In the genomic region with DNA sequence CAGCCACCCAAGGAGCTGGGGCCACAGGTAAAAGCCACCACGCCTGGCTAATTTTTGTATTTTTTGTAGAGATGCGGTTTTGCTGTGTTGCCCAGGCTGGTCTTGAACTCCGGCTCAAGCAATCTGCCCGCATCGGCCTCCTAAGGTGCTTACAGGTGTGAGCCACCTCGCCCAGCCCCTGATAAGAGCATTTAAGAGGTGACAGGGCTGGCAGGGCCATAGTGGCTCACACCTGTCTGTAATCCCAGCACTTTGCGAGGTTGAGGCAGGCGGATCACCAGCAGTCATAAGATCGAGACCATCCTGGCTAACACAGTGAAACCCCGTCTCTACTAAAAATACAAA, we compare ENCODE assay signal across 14 cellular contexts. TPM values are rescaled to one million over a fixed set of nuclear protein-coding genes. Genes with fewer than 3 reads are reported as not detected.
DNase-seq lines count a peak whose midpoint lies in the region; ATAC-seq and TF ChIP-seq lines count a peak whose summit lies in the region.
"Had no signal": no experiment of that assay in that cellular context is flagged by ENCODE, and none has a peak within 500 bp of the region (broad histone marks: within the 10 kb centered on the region; RNA-seq: fewer than 3 reads in every experiment).

No MANE protein-coding gene starts in this region.

- H3K27me3 ChIP-seq in Peyer's patch (no peaks in the 10 kb centered on the region), esophagus (ENCODE audit: control insufficient read depth in 1 of 2, insufficient read depth in 2 of 2, low read length in 2 of 2) (no peaks in the 10 kb centered on the region)

- H3K36me3 Mint-ChIP-seq in activated CD8-positive, alpha-beta memory T cell treated with anti-CD3 and anti-CD28 coated beads, Interleukin-2, amount 10 ng/mL, durations not matched to agents 7 days and 5 days, result peaks cover 3% of the 10 kb centered on the region
- peaks cover 32% of the 10 kb centered on the region for H3K36me3 Mint-ChIP-seq in stimulated activated memory B cell treated with anti-CD40 and anti-IgM and Interleukin-4, amounts not matched to agents 10 μg/mL and 1 μg/mL and 100 μg/mL, for 72 hours
- peaks cover 16 to 42% of the 10 kb centered on the region in 2 donors for H3K36me3 Mint-ChIP-seq in CD14-positive monocyte

- peak overlapping the region; percentile 25 for H3K4me3 Mint-ChIP-seq in activated CD8-positive, alpha-beta memory T cell treated with anti-CD3 and anti-CD28 coated beads, Interleukin-2, amount 10 ng/mL, durations not matched to agents 7 days and 5 days
- H3K4me3 Mint-ChIP-seq in stimulated activated memory B cell treated with anti-CD40 and anti-IgM and Interleukin-4, amounts not matched to agents 10 μg/mL and 1 μg/mL and 100 μg/mL, for 72 hours, result peak overlapping the region; percentile 77
- no peak overlapping the region for H3K4me3 Mint-ChIP-seq in CD14-positive monocyte

- H3K9me3 Mint-ChIP-seq in activated CD8-positive, alpha-beta memory T cell treated with anti-CD3 and anti-CD28 coated beads, Interleukin-2, amount 10 ng/mL, durations not matched to agents 7 days and 5 days (ENCODE audit: low read depth), result no peaks in the 10 kb centered on the region
- no peaks in the 10 kb centered on the region for H3K9me3 Mint-ChIP-seq in stimulated activated memory B cell treated with anti-CD40 and anti-IgM and Interleukin-4, amounts not matched to agents 10 μg/mL and 1 μg/mL and 100 μg/mL, for 72 hours
- H3K9me3 Mint-ChIP-seq in CD14-positive monocyte, result no peaks in the 10 kb centered on the region

- CTCF ChIA-PET in activated CD8-positive, alpha-beta memory T cell treated with anti-CD3 and anti-CD28 coated beads, Interleukin-2, amount 10 ng/mL, durations not matched to agents 7 days and 5 days (lab: Charles Lee), result interaction anchor here (1.0 to 1.9 kb wide), 2 partner anchors 8 to 50 kb away, joined by 3 to 6 read pairs; partner anchors contain the start of gene ANKRD39

- no peak for DNase-seq in activated CD8-positive, alpha-beta memory T cell treated with anti-CD3 and anti-CD28 coated beads, Interleukin-2, amount 10 ng/mL, durations not matched to agents 7 days and 5 days
- no peak for DNase-seq in activated CD8-positive, alpha-beta memory T cell treated with anti-CD3 and anti-CD28 coated beads for 24 hours
- DNase-seq in Peyer's patch (no peak), hippocampal formation (lab: John Stamatoyannopoulos, UW) (no peak), CD14-positive monocyte (ENCODE audit: low spot score) (no peak), islet precursor cell (no peak)
- DNase-seq: KG1; left cardiac atrium; NCI-H1092 treated with DMSO at 0.1 percent for 48 hours; NCI-H2171; NCI-H82; stimulated activated naive CD8-positive, alpha-beta T cell treated with anti-CD3 and anti-CD28 coated beads, Interleukin-15, Interleukin-2, amounts not matched to agents 100 U/mL and 50 U/mL, for 24 hours had no signal

- intact Hi-C loops in CD14-positive monocyte (cut with micrococcal nuclease), result no loop called here

- H3K36me3 ChIP-seq in Peyer's patch, result peaks cover 0 to 45% (median 0%) of the 10 kb centered on the region in 3 donors
- peaks cover 3 to 26% of the 10 kb centered on the region in 2 donors for H3K36me3 ChIP-seq in esophagus (ENCODE audit: control insufficient read depth in 2 of 2, insufficient read depth in 2 of 2, low read length in 1 of 2)

- peak overlapping the region; percentile 81 for H3K27ac Mint-ChIP-seq in activated CD8-positive, alpha-beta memory T cell treated with anti-CD3 and anti-CD28 coated beads, Interleukin-2, amount 10 ng/mL, durations not matched to agents 7 days and 5 days
- peak overlapping the region; percentile 98 for H3K27ac Mint-ChIP-seq in stimulated activated memory B cell treated with anti-CD40 and anti-IgM and Interleukin-4, amounts not matched to agents 10 μg/mL and 1 μg/mL and 100 μg/mL, for 72 hours
- H3K27ac Mint-ChIP-seq in CD14-positive monocyte, result no peak overlapping the region

- ATAC-seq in activated CD8-positive, alpha-beta memory T cell treated with anti-CD3 and anti-CD28 coated beads, Interleukin-2, amount 10 ng/mL, durations not matched to agents 7 days and 5 days, result no peak
- no peak for ATAC-seq in stimulated activated memory B cell treated with anti-CD40 and anti-IgM and Interleukin-4, amounts not matched to agents 10 μg/mL and 1 μg/mL and 100 μg/mL, for 72 hours
- ATAC-seq: stimulated activated naive CD8-positive, alpha-beta T cell treated with anti-CD3 and anti-CD28 coated beads, Interleukin-15, Interleukin-2, amounts not matched to agents 100 U/mL and 50 U/mL, for 24 hours had no signal

- H3K9me3 ChIP-seq in Peyer's patch (no peaks in the 10 kb centered on the region), esophagus (ENCODE audit: control insufficient read depth in 2 of 2, insufficient read depth in 1 of 2, low read depth in 1 of 2, low read length in 1 of 2) (no peaks in the 10 kb centered on the region)

- WGBS in esophagus, 2 donors, result 89 to 95% methylated on average over 10 of the region's 10 CpGs

- H3K27ac ChIP-seq in Peyer's patch (peak overlapping the region; percentile 29 to 81 (median 76)), esophagus (ENCODE audit: low read depth in 2 of 2, low read length in 1 of 2) (peak overlapping the region; percentile 37 to 62)

- TF ChIP-seq CTCF in Peyer's patch (IDR thresholded peaks at IDR 0.05) (no peak), CD14-positive monocyte (IDR thresholded peaks at IDR 0.05) (no peak)

- H3K27me3 Mint-ChIP-seq in activated CD8-positive, alpha-beta memory T cell treated with anti-CD3 and anti-CD28 coated beads, Interleukin-2, amount 10 ng/mL, durations not matched to agents 7 days and 5 days, result no peaks in the 10 kb centered on the region
- no peaks in the 10 kb centered on the region for H3K27me3 Mint-ChIP-seq in stimulated activated memory B cell treated with anti-CD40 and anti-IgM and Interleukin-4, amounts not matched to agents 10 μg/mL and 1 μg/mL and 100 μg/mL, for 72 hours
- peaks cover 0 to 2% (median 0%) of the 10 kb centered on the region in 3 donors for H3K27me3 Mint-ChIP-seq in CD14-positive monocyte (ENCODE audit: low read depth in 3 of 3)

- H3K4me3 ChIP-seq in Peyer's patch (peak overlapping the region in 1 of 4 donors; percentile 26), esophagus (ENCODE audit: low read depth in 1 of 2, low read length in 2 of 2) (no peak overlapping the region)

- TF ChIP-seq POLR2A in Peyer's patch (IDR thresholded peaks at IDR 0.05), result no peak

- H3K4me1 Mint-ChIP-seq in activated CD8-positive, alpha-beta memory T cell treated with anti-CD3 and anti-CD28 coated beads, Interleukin-2, amount 10 ng/mL, durations not matched to agents 7 days and 5 days, result peaks cover 13% of the 10 kb centered on the region
- peaks cover 35% of the 10 kb centered on the region for H3K4me1 Mint-ChIP-seq in stimulated activated memory B cell treated with anti-CD40 and anti-IgM and Interleukin-4, amounts not matched to agents 10 μg/mL and 1 μg/mL and 100 μg/mL, for 72 hours
- H3K4me1 Mint-ChIP-seq in CD14-positive monocyte, result no peaks in the 10 kb centered on the region

- H3K4me1 ChIP-seq in Peyer's patch, result peaks cover 0 to 22% (median 4%) of the 10 kb centered on the region in 4 donors
- no peaks in the 10 kb centered on the region for H3K4me1 ChIP-seq in esophagus (ENCODE audit: control insufficient read depth in 2 of 2, insufficient read depth in 2 of 2, low read length in 1 of 2)

RNA-seq across cellular contexts. Expression of gene CNNM3, which starts 9.0 kb away (rescaled TPM):
- 10 to 100 TPM; 28.0 to 30.5 TPM for total RNA-seq in activated CD8-positive, alpha-beta memory T cell treated with anti-CD3 and anti-CD28 coated beads, Interleukin-2, amount 10 ng/mL, durations not matched to agents 7 days and 5 days
- 100 to 1,000 TPM in 1 of 4 donors, 10 to 100 TPM in 3; 29.8 to 108 (median 44.8) TPM for total RNA-seq in Peyer's patch
- polyA plus RNA-seq in esophagus (1 to 10 TPM; 3.8 to 3.9 TPM), CD14-positive monocyte (1 to 10 TPM; 1.2 to 4.9 TPM)

RNA-seq across cellular contexts. Expression of gene ANKRD23, which starts 36.7 kb away (rescaled TPM):
- total RNA-seq in activated CD8-positive, alpha-beta memory T cell treated with anti-CD3 and anti-CD28 coated beads, Interleukin-2, amount 10 ng/mL, durations not matched to agents 7 days and 5 days, result 10 to 100 TPM; 10.4 to 14.8 TPM
- total RNA-seq in Peyer's patch, result 10 to 100 TPM in 2 of 4 donors, 1 to 10 TPM in 2; 7.4 to 14.0 (median 8.9) TPM
- polyA plus RNA-seq in esophagus (1 to 10 TPM; 1.2 to 5.0 TPM), CD14-positive monocyte (not detected)

RNA-seq across cellular contexts. Expression of gene CNNM4, which starts 46.4 kb away (rescaled TPM):
- total RNA-seq in activated CD8-positive, alpha-beta memory T cell treated with anti-CD3 and anti-CD28 coated beads, Interleukin-2, amount 10 ng/mL, durations not matched to agents 7 days and 5 days, result 1 to 10 TPM; 7.6 to 7.9 TPM
- 10 to 100 TPM; 19.0 to 53.9 (median 41.7) TPM for total RNA-seq in Peyer's patch
- polyA plus RNA-seq in esophagus (1 to 10 TPM; 3.2 to 5.0 TPM), CD14-positive monocyte (1 to 10 TPM; 2.3 to 2.6 TPM)

RNA-seq across cellular contexts. Expression of gene ANKRD39, which starts 50.7 kb away (rescaled TPM):
- total RNA-seq in activated CD8-positive, alpha-beta memory T cell treated with anti-CD3 and anti-CD28 coated beads, Interleukin-2, amount 10 ng/mL, durations not matched to agents 7 days and 5 days, result 10 to 100 TPM; 32.6 to 42.6 TPM
- total RNA-seq in Peyer's patch, result 10 to 100 TPM in 3 of 4 donors, 1 to 10 TPM in 1; 5.8 to 17.3 (median 15.4) TPM
- polyA plus RNA-seq in esophagus (10 to 100 TPM; 11.9 to 12.2 TPM), CD14-positive monocyte (1 to 10 TPM; 9.0 to 9.7 TPM)

Comparison
In these comparisons a context has a peak if more than half of its experiments do, and no peak if none do; other contexts are left out.
1. H3K27ac Mint-ChIP-seq: peak in activated CD8-positive, alpha-beta memory T cell treated with anti-CD3 and anti-CD28 coated beads, Interleukin-2, amount 10 ng/mL, durations not matched to agents 7 days and 5 days (single experiment) and stimulated activated memory B cell treated with anti-CD40 and anti-IgM and Interleukin-4, amounts not matched to agents 10 μg/mL and 1 μg/mL and 100 μg/mL, for 72 hours (single experiment); none in CD14-positive monocyte (0 of 7).
2. H3K4me3 Mint-ChIP-seq: peak in activated CD8-positive, alpha-beta memory T cell treated with anti-CD3 and anti-CD28 coated beads, Interleukin-2, amount 10 ng/mL, durations not matched to agents 7 days and 5 days (single experiment) and stimulated activated memory B cell treated with anti-CD40 and anti-IgM and Interleukin-4, amounts not matched to agents 10 μg/mL and 1 μg/mL and 100 μg/mL, for 72 hours (single experiment); none in CD14-positive monocyte (0 of 2).